ENCODE assay signal across 10 cellular contexts in genomic region chr15:101156509-101157159, GRCh38.
DNase-seq lines count a peak whose midpoint lies in the region; ATAC-seq, FAIRE-seq and TF ChIP-seq lines count a peak whose summit lies in the region.
"Had no signal": no experiment of that assay in that cellular context is flagged by ENCODE, and none has a peak within 500 bp of the region (broad histone marks: within the 10 kb centered on the region; RNA-seq: fewer than 3 reads in every experiment).

No MANE protein-coding gene starts in this region.

- peak overlapping the region; percentile 74 for H3K27ac ChIP-seq in A673 (ENCODE audit: low read depth, low read length, poor library complexity, severe bottlenecking)
- peak overlapping the region; percentile 53 for H3K27ac ChIP-seq in SJCRH30
- no peak overlapping the region for H3K27ac ChIP-seq in tibial artery
- H3K27ac ChIP-seq in PC-3 (ENCODE audit: low read length) = no peak overlapping the region
- H3K27ac ChIP-seq: neural progenitor cell had no signal

- DNase-seq in A673 (ENCODE audit: low spot score) = peak; percentile 96
- peak; percentile 72 for DNase-seq in GM19239 (ENCODE audit: insufficient read length, low spot score)
- peak; percentile 92 to 96 for DNase-seq in SJCRH30
- DNase-seq in tibial artery = no peak
- no peak for DNase-seq in PC-3
- DNase-seq in pons (ENCODE audit: low spot score) = no peak
- DNase-seq: stimulated activated naive CD8-positive, alpha-beta T cell treated with anti-CD3 and anti-CD28 coated beads, Interleukin-15, amount 100 ng/mL, for 72 hours had no signal

- intact Hi-C loops in A673 (cut with micrococcal nuclease; ENCODE audit: unreplicated experiment) (loop anchor here (2.0 kb wide), 1 partner anchor 30 kb away; no protein-coding TSS in a partner anchor), tibial artery (cut with DNase I; ENCODE audit: low total_unique reads) (no loop called here), PC-3 (cut with micrococcal nuclease) (no loop called here)

- H3K27me3 ChIP-seq in A673 (replicated peaks; ENCODE audit: insufficient read depth, low read depth, low read length, poor library complexity) = no peaks in the 10 kb centered on the region
- no peaks in the 10 kb centered on the region for H3K27me3 ChIP-seq in SJCRH30
- no peaks in the 10 kb centered on the region for H3K27me3 ChIP-seq in tibial artery
- H3K27me3 ChIP-seq in PC-3 (ENCODE audit: low read length) = no peaks in the 10 kb centered on the region
- H3K27me3 ChIP-seq: neural progenitor cell had no signal

- H3K36me3 ChIP-seq in A673 (ENCODE audit: insufficient read depth, low read length, poor library complexity, severe bottlenecking) (no peaks in the 10 kb centered on the region), SJCRH30 (no peaks in the 10 kb centered on the region), tibial artery (no peaks in the 10 kb centered on the region), PC-3 (ENCODE audit: low read depth, low read length) (no peaks in the 10 kb centered on the region)
- H3K36me3 ChIP-seq: neural progenitor cell had no signal

- no peaks in the 10 kb centered on the region for H3K79me2 ChIP-seq in PC-3 (ENCODE audit: low read length)

- ATAC-seq in HG03025 (IDR thresholded peaks at IDR 0.05; ENCODE audit: low FRiP score, unreplicated experiment) = peak; percentile 80
- ATAC-seq in PC-3 = no peak
- ATAC-seq in SK-N-SH treated with all-trans-retinoic acid at 6 μM for 48 hours = no peak
- ATAC-seq: stimulated activated naive CD8-positive, alpha-beta T cell treated with anti-CD3 and anti-CD28 coated beads, Interleukin-15, amount 100 ng/mL, for 72 hours had no signal

- POLR2A ChIA-PET in A673 (lab: Charles Lee; ENCODE audit: low non-redundant PET) = no interaction called here
- POLR2A ChIA-PET in PC-3 (lab: Charles Lee; ENCODE audit: unreplicated experiment) = no interaction called here

- H3K9me3 ChIP-seq in A673 (ENCODE audit: low read depth, low read length, poor library complexity, severe bottlenecking) (no peaks in the 10 kb centered on the region), SJCRH30 (replicated peaks) (no peaks in the 10 kb centered on the region), tibial artery (no peaks in the 10 kb centered on the region), PC-3 (ENCODE audit: low read length) (no peaks in the 10 kb centered on the region)

- no peak overlapping the region for H2AFZ ChIP-seq in PC-3 (ENCODE audit: low read length)
- H2AFZ ChIP-seq: neural progenitor cell had no signal

- TF ChIP-seq CTCF in A673 (conservative IDR thresholded peaks at IDR 0.05; ENCODE audit: low read depth, low read length) (no peak), tibial artery (IDR thresholded peaks at IDR 0.05) (no peak), PC-3 (conservative IDR thresholded peaks at IDR 0.05; ENCODE audit: low read depth, low read length) (no peak)

- peak; percentile 99 for FAIRE-seq in GM19239 (lab: Jason Lieb, UNC)

- H3K4me2 ChIP-seq in PC-3 (ENCODE audit: low read length) = no peak overlapping the region
- H3K4me2 ChIP-seq: neural progenitor cell had no signal

- no peak overlapping the region for H3K4me3 ChIP-seq in A673 (ENCODE audit: low read depth, low read length, poor library complexity, severe bottlenecking)
- peak overlapping the region; percentile 25 for H3K4me3 ChIP-seq in SJCRH30
- no peak overlapping the region for H3K4me3 ChIP-seq in tibial artery
- no peak overlapping the region for H3K4me3 ChIP-seq in PC-3 (ENCODE audit: low read length)
- H3K4me3 ChIP-seq: neural progenitor cell had no signal

- CTCF ChIA-PET in A673 (lab: Charles Lee) = no interaction called here
- CTCF ChIA-PET in PC-3 (lab: Charles Lee) = no interaction called here

- BruUV-seq in A673 (replicated peaks; lab: Mats Ljungman, UMichigan) (no TSS peak), PC-3 (replicated peaks; lab: Mats Ljungman, UMichigan) (no TSS peak)

- H4K20me1 ChIP-seq in PC-3 (ENCODE audit: low read length) = no peaks in the 10 kb centered on the region

- no peaks in the 10 kb centered on the region for H3K9me2 ChIP-seq in PC-3 (replicated peaks; ENCODE audit: low read length)

- H3K4me1 ChIP-seq in A673 (ENCODE audit: insufficient read depth, low read length, poor library complexity, severe bottlenecking) (peaks cover 42% of the 10 kb centered on the region), SJCRH30 (peaks cover 18% of the 10 kb centered on the region), tibial artery (no peaks in the 10 kb centered on the region), PC-3 (ENCODE audit: insufficient read depth, low read length) (no peaks in the 10 kb centered on the region)
- H3K4me1 ChIP-seq: neural progenitor cell had no signal

- H3K9ac ChIP-seq in PC-3 (ENCODE audit: low read length) = no peak overlapping the region
- H3K9ac ChIP-seq: neural progenitor cell had no signal

- H3F3A ChIP-seq in PC-3 (ENCODE audit: low read length, unreplicated experiment) = no peaks in the 10 kb centered on the region

TF ChIP-seq in SK-N-SH treated with all-trans-retinoic acid at 6 μM for 48 hours, 23 proteins besides CTCF, POLR2A, EP300 and RAD21:
- TF ChIP-seq ISL1 (CRISPR knock-in tag; IDR thresholded peaks at IDR 0.05) (no peak), SNAI2 (CRISPR knock-in tag; IDR thresholded peaks at IDR 0.05) (no peak), TSHZ2 (CRISPR knock-in tag; IDR thresholded peaks at IDR 0.05) (no peak), BACH2 (CRISPR knock-in tag; IDR thresholded peaks at IDR 0.05; ENCODE audit: borderline replicate concordance) (no peak), ZFP3 (CRISPR knock-in tag; IDR thresholded peaks at IDR 0.05) (no peak)

Comparison
In these comparisons a context has a peak if more than half of its experiments do, and no peak if none do; other contexts are left out.
1. DNase-seq: peak in A673 (single experiment), GM19239 (single experiment) and SJCRH30 (2 of 2); none in tibial artery (0 of 2), PC-3 (single experiment) and pons (single experiment).
2. H3K27ac ChIP-seq: peak in A673 (single experiment) and SJCRH30 (single experiment); none in tibial artery (0 of 2) and PC-3 (single experiment).